In genomic region chr1:57860931-57861600, GRCh38 we compare ENCODE assay signal across 18 cellular contexts.
"Had no signal": no experiment of that assay in that cellular context is flagged by ENCODE, and none has a peak within 500 bp of the region (broad histone marks: within the 10 kb centered on the region; RNA-seq: fewer than 3 reads in every experiment).

No MANE protein-coding gene starts in this region.

- H3K4me1 ChIP-seq: right lobe of liver, stomach, suprapubic skin had no signal

- H3K4me1 Mint-ChIP-seq: activated naive CD8-positive, alpha-beta T cell treated with anti-CD3 and anti-CD28 coated beads for 36 hours; memory B cell; nephron progenitor cell; stimulated activated memory B cell treated with anti-CD40 and anti-IgM and Interleukin-4, amounts not matched to agents 10 μg/mL and 1 μg/mL and 100 μg/mL, for 72 hours had no signal

- H3K27ac Mint-ChIP-seq: activated naive CD8-positive, alpha-beta T cell treated with anti-CD3 and anti-CD28 coated beads for 36 hours; memory B cell; nephron progenitor cell; stimulated activated memory B cell treated with anti-CD40 and anti-IgM and Interleukin-4, amounts not matched to agents 10 μg/mL and 1 μg/mL and 100 μg/mL, for 72 hours; type B pancreatic cell; WTC11 had no signal

- H3K36me3 Mint-ChIP-seq: activated naive CD8-positive, alpha-beta T cell treated with anti-CD3 and anti-CD28 coated beads for 36 hours; memory B cell; stimulated activated memory B cell treated with anti-CD40 and anti-IgM and Interleukin-4, amounts not matched to agents 10 μg/mL and 1 μg/mL and 100 μg/mL, for 72 hours; type B pancreatic cell; WTC11 had no signal

- H3K9me3 Mint-ChIP-seq: activated naive CD8-positive, alpha-beta T cell treated with anti-CD3 and anti-CD28 coated beads for 36 hours; nephron progenitor cell; stimulated activated memory B cell treated with anti-CD40 and anti-IgM and Interleukin-4, amounts not matched to agents 10 μg/mL and 1 μg/mL and 100 μg/mL, for 72 hours; type B pancreatic cell; WTC11 had no signal

- H3K27me3 ChIP-seq: right lobe of liver, stomach, suprapubic skin had no signal

- H3K27ac ChIP-seq: right lobe of liver, skin epidermis, stomach, suprapubic skin had no signal

- FAIRE-seq: endometrium had no signal

- DNase-seq: activated CD4-positive, alpha-beta T cell treated with anti-CD3 and anti-CD28 coated beads, Interleukin-2, amount 50 U/mL, for 48 hours; activated CD8-positive, alpha-beta memory T cell treated with anti-CD3 and anti-CD28 coated beads, Interleukin-2, amount 50 U/mL, for 48 hours; activated naive CD4-positive, alpha-beta T cell treated with Interleukin-2 at 50 U/mL for 16 hours; activated naive CD8-positive, alpha-beta T cell treated with anti-CD3 and anti-CD28 coated beads for 36 hours; activated T-cell treated with anti-CD3 and anti-CD28 coated beads, Interleukin-2, amount 50 U/mL, for 48 hours; effector CD4-positive, alpha-beta T cell; glutamatergic neuron; nephron progenitor cell; right lobe of liver; stomach; T1000 had no signal

- H3K4me3 Mint-ChIP-seq: activated naive CD8-positive, alpha-beta T cell treated with anti-CD3 and anti-CD28 coated beads for 36 hours; memory B cell; nephron progenitor cell; stimulated activated memory B cell treated with anti-CD40 and anti-IgM and Interleukin-4, amounts not matched to agents 10 μg/mL and 1 μg/mL and 100 μg/mL, for 72 hours; type B pancreatic cell; WTC11 had no signal

- H3K4me3 ChIP-seq: right lobe of liver, skin epidermis, stomach, suprapubic skin had no signal

- ATAC-seq: right lobe of liver; stimulated activated memory B cell treated with anti-CD40 and anti-IgM and Interleukin-4, amounts not matched to agents 10 μg/mL and 1 μg/mL and 100 μg/mL, for 72 hours; WTC11 had no signal

- H3K27me3 Mint-ChIP-seq: memory B cell; stimulated activated memory B cell treated with anti-CD40 and anti-IgM and Interleukin-4, amounts not matched to agents 10 μg/mL and 1 μg/mL and 100 μg/mL, for 72 hours; type B pancreatic cell had no signal

- H3K36me3 ChIP-seq: right lobe of liver, stomach, suprapubic skin had no signal

- H3K9me3 ChIP-seq: right lobe of liver, stomach, suprapubic skin had no signal
